In the genomic region with DNA sequence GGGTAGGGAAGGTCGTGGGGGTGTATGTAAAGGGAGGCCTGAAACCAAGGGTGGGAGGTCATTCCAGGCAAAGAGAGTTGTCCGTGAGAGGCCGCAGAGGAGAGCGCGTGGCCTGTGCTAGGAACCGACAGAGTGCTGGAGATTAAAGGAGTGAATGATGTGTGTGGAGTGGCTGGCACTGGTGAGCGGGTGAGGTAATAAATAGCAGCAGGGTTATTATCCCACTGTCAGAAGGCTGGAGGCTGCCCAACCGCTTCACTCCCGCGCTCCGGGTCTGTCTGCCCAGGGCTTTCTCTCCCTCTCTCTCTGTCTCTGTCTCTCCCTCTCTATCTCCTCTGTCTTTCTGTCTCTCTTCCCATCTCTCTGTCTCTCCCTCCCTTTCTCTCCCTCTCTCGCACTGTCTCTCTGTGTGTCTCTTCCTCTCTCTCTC, we compare ENCODE assay signal across 14 cellular contexts. TPM values are rescaled to one million over a fixed set of nuclear protein-coding genes. Genes with fewer than 3 reads are reported as not detected.
DNase-seq lines count a peak whose midpoint lies in the region; ATAC-seq, FAIRE-seq and TF ChIP-seq lines count a peak whose summit lies in the region.
"Had no signal": no experiment of that assay in that cellular context is flagged by ENCODE, and none has a peak within 500 bp of the region (broad histone marks: within the 10 kb centered on the region; RNA-seq: fewer than 3 reads in every experiment).

No MANE protein-coding gene starts in this region.

- intact Hi-C loops in Panc1 (cut with micrococcal nuclease; ENCODE audit: unreplicated experiment) (no loop called here), left ventricle myocardium inferior (cut with micrococcal nuclease) (no loop called here)

- TF ChIP-seq CTCF in Panc1 (IDR thresholded peaks at IDR 0.05): no peak
- no peak for TF ChIP-seq CTCF in left ventricle myocardium inferior (IDR thresholded peaks at IDR 0.05; ENCODE audit: borderline replicate concordance)
- TF ChIP-seq CTCF in retinal pigment epithelial cell (conservative IDR thresholded peaks at IDR 0.05; ENCODE audit: low read depth, low read length): no peak

- H3K36me3 ChIP-seq in H7 (replicated peaks; ENCODE audit: control insufficient read depth, insufficient read depth, low read length) (no peaks in the 10 kb centered on the region), Panc1 (ENCODE audit: control insufficient read depth, insufficient read depth, low read length) (no peaks in the 10 kb centered on the region), left ventricle myocardium inferior (no peaks in the 10 kb centered on the region)
- H3K36me3 ChIP-seq in effector memory CD4-positive, alpha-beta T cell (ENCODE audit: control insufficient read depth, insufficient read depth, low read length): no peaks in the 10 kb centered on the region

- in situ Hi-C loops in Panc1 (cut with HindIII; ENCODE audit: low pct_unique_long_range_greater_than_20kb, low sequenced_read_pairs): no loop called here

- H3K27me3 ChIP-seq in H7 (ENCODE audit: control insufficient read depth, insufficient read depth, low read length) (no peaks in the 10 kb centered on the region; the same call in 1 of the 2 replicates), Panc1 (ENCODE audit: control insufficient read depth, insufficient read depth, low read length) (no peaks in the 10 kb centered on the region), left ventricle myocardium inferior (ENCODE audit: low read depth) (peaks cover 14% of the 10 kb centered on the region)
- peaks cover 2% of the 10 kb centered on the region for H3K27me3 ChIP-seq in effector memory CD4-positive, alpha-beta T cell (replicated peaks; ENCODE audit: control insufficient read depth, insufficient read depth, low read length, poor library complexity, severe bottlenecking)

- no peaks in the 10 kb centered on the region; the same call in 1 of the 2 replicates for H3K9me3 ChIP-seq in Panc1 (ENCODE audit: control insufficient read depth, insufficient read depth, low read depth, low read length)
- no peaks in the 10 kb centered on the region for H3K9me3 ChIP-seq in left ventricle myocardium inferior (replicated peaks)
- H3K9me3 ChIP-seq in effector memory CD4-positive, alpha-beta T cell (ENCODE audit: control insufficient read depth, low read length): no peaks in the 10 kb centered on the region

- H3K27ac ChIP-seq in Panc1 (ENCODE audit: low read length) (no peak overlapping the region), left ventricle myocardium inferior (replicated peaks) (peak overlapping the region; percentile 89)
- no peak overlapping the region for H3K27ac ChIP-seq in effector memory CD4-positive, alpha-beta T cell (ENCODE audit: insufficient read depth, low read length, poor library complexity, severe bottlenecking)
- H3K27ac ChIP-seq: skin epidermis had no signal

- CTCF ChIA-PET in Panc1 (lab: Charles Lee): no interaction called here

- H3K4me1 ChIP-seq in Panc1 (ENCODE audit: control insufficient read depth, insufficient read depth, low read length): peaks cover 7% of the 10 kb centered on the region
- H3K4me1 ChIP-seq in left ventricle myocardium inferior: peaks cover 8% of the 10 kb centered on the region
- no peaks in the 10 kb centered on the region for H3K4me1 ChIP-seq in effector memory CD4-positive, alpha-beta T cell (ENCODE audit: control insufficient read depth, insufficient read depth, low read length, poor library complexity, severe bottlenecking)

- BruUV-seq in Panc1 (replicated peaks; lab: Mats Ljungman, UMichigan): no TSS peak

- FAIRE-seq in GM12891 (lab: Jason Lieb, UNC): no peak

- H3K4me3 ChIP-seq in H7 (ENCODE audit: insufficient read depth, low read depth, low read length) (no peak overlapping the region), Panc1 (ENCODE audit: low read depth in 2 of 2, low read length in 2 of 2) (no peak overlapping the region), left ventricle myocardium inferior (peak overlapping the region; percentile 58), retinal pigment epithelial cell (ENCODE audit: low read length) (no peak overlapping the region)
- no peak overlapping the region for H3K4me3 ChIP-seq in effector memory CD4-positive, alpha-beta T cell (ENCODE audit: insufficient read depth, low read depth, low read length, poor library complexity, severe bottlenecking)
- H3K4me3 ChIP-seq: skin epidermis had no signal

- POLR2A ChIA-PET in Panc1 (lab: Charles Lee): no interaction called here

- ATAC-seq in Panc1 (peak; percentile 82), HG02981 (IDR thresholded peaks at IDR 0.05; ENCODE audit: unreplicated experiment) (no peak)

- DNase-seq in H7 (peak; percentile 14), Panc1 (ENCODE audit: low read depth, low spot score) (no peak), left ventricle myocardium inferior (peak; percentile 79), retinal pigment epithelial cell (ENCODE audit: low read depth) (peak; percentile 87), GM12891 (ENCODE audit: insufficient read length, low spot score) (no peak)
- no peak for DNase-seq in activated CD8-positive, alpha-beta memory T cell treated with anti-CD3 and anti-CD28 coated beads, Interleukin-2, amount 50 U/mL, for 48 hours
- DNase-seq in effector memory CD4-positive, alpha-beta T cell: no peak
- DNase-seq: activated CD4-positive, alpha-beta memory T cell treated with anti-CD3 and anti-CD28 coated beads, Interleukin-2, amount 10 ng/mL, durations not matched to agents 7 days and 5 days; CD8-positive, alpha-beta memory T cell; midbrain; NK-92 treated with Interleukin-12 subunit alpha and Interleukin-12 subunit beta, amount 100 ng/mL, for 24 hours; trophoblast cell had no signal

- no peak for TF ChIP-seq POLR2A in GM12891 (IDR thresholded peaks at IDR 0.05; ENCODE audit: low read depth, low read length)

TF ChIP-seq in GM12891, 5 proteins besides CTCF, POLR2A, EP300 and RAD21:
- TF ChIP-seq SPI1 (IDR thresholded peaks at IDR 0.05; ENCODE audit: low read depth, low read length): no peak
- TF ChIP-seq POLR2AphosphoS5 (IDR thresholded peaks at IDR 0.05; ENCODE audit: low read depth, low read length): no peak
- no peak for TF ChIP-seq POU2F2 (IDR thresholded peaks at IDR 0.05; ENCODE audit: low read depth, low read length)
- no peak for TF ChIP-seq PAX5 (IDR thresholded peaks at IDR 0.05; ENCODE audit: insufficient read depth, low read length, severe bottlenecking)
- TF ChIP-seq TAF1 (IDR thresholded peaks at IDR 0.05; ENCODE audit: low read depth, low read length): no peak

RNA-seq across cellular contexts. Expression of a gene that starts 17.4 kb away (rescaled TPM):
- total RNA-seq in H7 (2014; rRNA removed; shearing (Covaris generic)): 17.2 and 20.5 TPM in 2 replicates
- 39.5 TPM for total RNA-seq in Panc1 (2021; ENCODE audit: unreplicated experiment)
- 53.7 TPM for polyA plus RNA-seq in Panc1 (2012; ENCODE audit: insufficient read length)
- 11.5 TPM for total RNA-seq in left ventricle myocardium inferior
- polyA plus RNA-seq in GM12891 (2012; ENCODE audit: low read depth, missing spikeins): 4.4 TPM

RNA-seq across cellular contexts. Expression of a gene that starts 17.9 kb away (rescaled TPM):
- 0.17 and 2.4 TPM in 2 replicates for total RNA-seq in H7 (2014; rRNA removed; shearing (Covaris generic))
- total RNA-seq in Panc1 (2021; ENCODE audit: unreplicated experiment) (4.0 TPM), left ventricle myocardium inferior (21.1 TPM)
- 8.8 TPM for polyA plus RNA-seq in Panc1 (2012; ENCODE audit: insufficient read length)
- polyA plus RNA-seq in GM12891 (2012; ENCODE audit: low read depth, missing spikeins): not detected
- total RNA-seq: activated CD4-positive, alpha-beta memory T cell treated with anti-CD3 and anti-CD28 coated beads, Interleukin-2, amount 10 ng/mL, durations not matched to agents 7 days and 5 days; CD8-positive, alpha-beta memory T cell had no signal
- polyA plus RNA-seq: CD8-positive, alpha-beta memory T cell had no signal

RNA-seq across cellular contexts. Expression of a gene that starts 26.3 kb away (rescaled TPM):
- 4.0 and 4.6 TPM in 2 replicates for total RNA-seq in H7 (2014; rRNA removed; shearing (Covaris generic))
- total RNA-seq in Panc1 (2021; ENCODE audit: unreplicated experiment) (0.69 TPM), left ventricle myocardium inferior (6.5 TPM)
- 5.2 TPM for polyA plus RNA-seq in Panc1 (2012; ENCODE audit: insufficient read length)
- not detected for polyA plus RNA-seq in GM12891 (2012; ENCODE audit: low read depth, missing spikeins)
- total RNA-seq: activated CD4-positive, alpha-beta memory T cell treated with anti-CD3 and anti-CD28 coated beads, Interleukin-2, amount 10 ng/mL, durations not matched to agents 7 days and 5 days; CD8-positive, alpha-beta memory T cell had no signal
- polyA plus RNA-seq: CD8-positive, alpha-beta memory T cell had no signal

RNA-seq across cellular contexts. Expression of a gene that starts 36.0 kb away (rescaled TPM):
- total RNA-seq in H7 (2014; rRNA removed; shearing (Covaris generic)): 4.3 and 4.7 TPM in 2 replicates
- 28.5 TPM for total RNA-seq in Panc1 (2021; ENCODE audit: unreplicated experiment)
- 31.1 TPM for polyA plus RNA-seq in Panc1 (2012; ENCODE audit: insufficient read length)
- total RNA-seq in left ventricle myocardium inferior: 16.0 TPM
- 6.5 TPM for polyA plus RNA-seq in GM12891 (2012; ENCODE audit: low read depth, missing spikeins)

RNA-seq across cellular contexts. Expression of a gene that starts 36.8 kb away (rescaled TPM):
- 11.2 and 13.6 TPM in 2 replicates for total RNA-seq in H7 (2014; rRNA removed; shearing (Covaris generic))
- total RNA-seq in Panc1 (2021; ENCODE audit: unreplicated experiment) (26.4 TPM), left ventricle myocardium inferior (15.6 TPM)
- 25.3 TPM for polyA plus RNA-seq in Panc1 (2012; ENCODE audit: insufficient read length)
- 8.1 TPM for polyA plus RNA-seq in GM12891 (2012; ENCODE audit: low read depth, missing spikeins)

Comparison
In these comparisons a context has a peak if more than half of its experiments do, and no peak if none do; other contexts are left out.
1. DNase-seq: peak in H7 (single experiment), left ventricle myocardium inferior (single experiment) and retinal pigment epithelial cell (single experiment); none in Panc1 (single experiment), GM12891 (single experiment), activated CD8-positive, alpha-beta memory T cell treated with anti-CD3 and anti-CD28 coated beads, Interleukin-2, amount 50 U/mL, for 48 hours (single experiment) and effector memory CD4-positive, alpha-beta T cell (0 of 3).